Comparison of ENCODE assay signal across 16 cellular contexts in genomic region chr2:80459028-80459427, GRCh38.
"Had no signal": no experiment of that assay in that cellular context is flagged by ENCODE, and none has a peak within 500 bp of the region (broad histone marks: within the 10 kb centered on the region; RNA-seq: fewer than 3 reads in every experiment).

No MANE protein-coding gene starts in this region.

- H3K4me3 ChIP-seq: lung, skin epidermis, stomach, thoracic aorta had no signal

- ATAC-seq: activated CD8-positive, alpha-beta T cell treated with anti-CD3 and anti-CD28 coated beads, Interleukin-2, amount 10 ng/mL, durations not matched to agents 7 days and 5 days; activated T-helper 17 cell treated with anti-CD3 and anti-CD28 coated beads, Interleukin-2, amount 50 U/mL, for 72 hours had no signal

- H3K27me3 ChIP-seq: stomach had no signal

- DNase-seq: activated CD4-positive, alpha-beta T cell treated with anti-CD3 and anti-CD28 coated beads for 4 hours; activated CD8-positive, alpha-beta T cell treated with anti-CD3 and anti-CD28 coated beads, Interleukin-2, amount 10 ng/mL, durations not matched to agents 7 days and 5 days; activated naive CD4-positive, alpha-beta T cell treated with anti-CD3 and anti-CD28 coated beads for 36 hours; cortex of kidney; effector CD8-positive, alpha-beta T cell; hippocampal formation; naive B cell; retina; stimulated activated CD4-positive, alpha-beta T cell treated with anti-CD3 and anti-CD28 coated beads, Interleukin-4, amount 100 ng/mL, for 4 hours; stomach; WERI-Rb-1 had no signal

- H3K4me1 ChIP-seq: parathyroid adenoma, stomach had no signal

- H2AFZ ChIP-seq: parathyroid adenoma had no signal

- H3K36me3 ChIP-seq: stomach, thoracic aorta, WERI-Rb-1 had no signal

- H3K9ac ChIP-seq: parathyroid adenoma had no signal

- H3K27ac ChIP-seq: parathyroid adenoma, skin epidermis, stomach, thoracic aorta, WERI-Rb-1 had no signal

- H3K79me2 ChIP-seq: parathyroid adenoma had no signal

- H3K9me3 ChIP-seq: stomach, thoracic aorta had no signal
